10 cellular contexts compared by ENCODE assay signal in genomic region chr15:78177447-78177873, GRCh38. TPM values are rescaled to one million over a fixed set of nuclear protein-coding genes. Genes with fewer than 3 reads are reported as not detected.
DNase-seq lines count a peak whose midpoint lies in the region; ATAC-seq and TF ChIP-seq lines count a peak whose summit lies in the region.
"Had no signal": no experiment of that assay in that cellular context is flagged by ENCODE, and none has a peak within 500 bp of the region (broad histone marks: within the 10 kb centered on the region; RNA-seq: fewer than 3 reads in every experiment).

No MANE protein-coding gene starts in this region.

- no peak overlapping the region for H2AFZ ChIP-seq in hepatocyte

- H3K4me1 Mint-ChIP-seq in activated naive CD8-positive, alpha-beta T cell treated with anti-CD3 and anti-CD28 coated beads, Interleukin-2, amount 50 U/mL, for 24 hours: peaks cover 25% of the 10 kb centered on the region

- no peaks in the 10 kb centered on the region for H3K9me2 ChIP-seq in hepatocyte (replicated peaks; ENCODE audit: insufficient read depth)

- peak; percentile 68 for TF ChIP-seq CTCF in hepatocyte (IDR thresholded peaks at IDR 0.05; ENCODE audit: poor library complexity)

- peaks cover 14% of the 10 kb centered on the region for H3K36me3 Mint-ChIP-seq in activated naive CD8-positive, alpha-beta T cell treated with anti-CD3 and anti-CD28 coated beads, Interleukin-2, amount 50 U/mL, for 24 hours (ENCODE audit: low read depth)

- H4K20me1 ChIP-seq in hepatocyte (ENCODE audit: insufficient read depth, poor library complexity, severe bottlenecking): no peaks in the 10 kb centered on the region

- DNase-seq in NCI-H1694 (lab: John Stamatoyannopoulos, UW): peak; percentile 20
- DNase-seq in NCI-H1694 treated with DMSO at 0.1 percent for 48 hours (lab: John Stamatoyannopoulos, UW): no peak
- peak; percentile 1 for DNase-seq in NCI-H146 treated with DMSO at 0.1 percent for 48 hours (lab: John Stamatoyannopoulos, UW; ENCODE audit: unreplicated experiment)
- DNase-seq in activated naive CD8-positive, alpha-beta T cell treated with anti-CD3 and anti-CD28 coated beads, Interleukin-2, amount 50 U/mL, for 24 hours: peak; percentile 49
- DNase-seq in hepatocyte (ENCODE audit: low spot score): peak; percentile 44
- peak; percentile 48 for DNase-seq in stimulated activated CD4-positive, alpha-beta T cell treated with anti-CD3 and anti-CD28 coated beads, Interleukin-15, amount 100 ng/mL, for 24 hours
- DNase-seq in effector CD4-positive, alpha-beta T cell: no peak

- WGBS in hepatocyte (ENCODE audit: low lambda C conversion rate, missing lambda C conversion rate): 36% methylated on average over 12 of the region's 12 CpGs

- H3K9me3 Mint-ChIP-seq in activated naive CD8-positive, alpha-beta T cell treated with anti-CD3 and anti-CD28 coated beads, Interleukin-2, amount 50 U/mL, for 24 hours: no peaks in the 10 kb centered on the region

- no peaks in the 10 kb centered on the region for H3K36me3 ChIP-seq in hepatocyte (replicated peaks; ENCODE audit: insufficient read depth, low read depth)

- ATAC-seq in activated naive CD8-positive, alpha-beta T cell treated with anti-CD3 and anti-CD28 coated beads, Interleukin-2, amount 50 U/mL, for 24 hours: peak; percentile 42
- no peak for ATAC-seq in HG02981 (IDR thresholded peaks at IDR 0.05; ENCODE audit: unreplicated experiment)

- no peaks in the 10 kb centered on the region for H3K27me3 Mint-ChIP-seq in activated naive CD8-positive, alpha-beta T cell treated with anti-CD3 and anti-CD28 coated beads, Interleukin-2, amount 50 U/mL, for 24 hours

- H3K4me2 ChIP-seq in hepatocyte: no peak overlapping the region
- H3K4me2 ChIP-seq: BLaER1 treated with 17β-estradiol and CSF1 and Interleukin-3, amounts not matched to agents 10 nM and 100 nM had no signal

- no peaks in the 10 kb centered on the region for H3K4me1 ChIP-seq in hepatocyte (ENCODE audit: insufficient read depth)

- H3K4me3 ChIP-seq in hepatocyte: no peak overlapping the region
- H3K4me3 ChIP-seq: BLaER1 treated with 17β-estradiol and CSF1 and Interleukin-3, amounts not matched to agents 10 nM and 100 nM; skin epidermis had no signal

- no peaks in the 10 kb centered on the region for H3K9me3 ChIP-seq in hepatocyte (ENCODE audit: low read depth)

- H3K79me2 ChIP-seq in hepatocyte: no peaks in the 10 kb centered on the region

- no peak overlapping the region for H3K27ac ChIP-seq in hepatocyte
- H3K27ac ChIP-seq: BLaER1 treated with 17β-estradiol and CSF1 and Interleukin-3, amounts not matched to agents 10 nM and 100 nM; skin epidermis had no signal

- no peak overlapping the region for H3K27ac Mint-ChIP-seq in activated naive CD8-positive, alpha-beta T cell treated with anti-CD3 and anti-CD28 coated beads, Interleukin-2, amount 50 U/mL, for 24 hours

- no peaks in the 10 kb centered on the region for H3K27me3 ChIP-seq in hepatocyte
- H3K27me3 ChIP-seq: BLaER1 treated with 17β-estradiol and CSF1 and Interleukin-3, amounts not matched to agents 10 nM and 100 nM had no signal

- H3K4me3 Mint-ChIP-seq in activated naive CD8-positive, alpha-beta T cell treated with anti-CD3 and anti-CD28 coated beads, Interleukin-2, amount 50 U/mL, for 24 hours: no peak overlapping the region

RNA-seq across cellular contexts. Expression of gene IDH3A, which starts 28.3 kb away (rescaled TPM):
- total RNA-seq in hepatocyte: 81.0 and 102 TPM in 2 replicates
- polyA plus RNA-seq in hepatocyte: 51.5 and 62.3 TPM in 2 replicates

RNA-seq across cellular contexts. Expression of gene CIB2, which starts 46.2 kb away (rescaled TPM):
- total RNA-seq in hepatocyte: 48.9 and 68.9 TPM in 2 replicates
- 40.5 and 46.3 TPM in 2 replicates for polyA plus RNA-seq in hepatocyte

RNA-seq across cellular contexts. Expression of gene ACSBG1, which starts 56.9 kb away (rescaled TPM):
- total RNA-seq in hepatocyte: 0.08 and 0.93 TPM in 2 replicates
- polyA plus RNA-seq in hepatocyte: 0.10 and 0.47 TPM in 2 replicates

Comparison
In these comparisons a context has a peak if more than half of its experiments do, and no peak if none do; other contexts are left out.
1. DNase-seq: peak in NCI-H1694 (single experiment), NCI-H146 treated with DMSO at 0.1 percent for 48 hours (single experiment), activated naive CD8-positive, alpha-beta T cell treated with anti-CD3 and anti-CD28 coated beads, Interleukin-2, amount 50 U/mL, for 24 hours (single experiment), hepatocyte (single experiment) and stimulated activated CD4-positive, alpha-beta T cell treated with anti-CD3 and anti-CD28 coated beads, Interleukin-15, amount 100 ng/mL, for 24 hours (single experiment); none in NCI-H1694 treated with DMSO at 0.1 percent for 48 hours (single experiment) and effector CD4-positive, alpha-beta T cell (single experiment).